ENCODE assay signal across 32 cellular contexts in genomic region chr9:89029788-89030187, GRCh38. TPM values are rescaled to one million over a fixed set of nuclear protein-coding genes. Genes with fewer than 3 reads are reported as not detected.
"Had no signal": no experiment of that assay in that cellular context is flagged by ENCODE, and none has a peak within 500 bp of the region (broad histone marks: within the 10 kb centered on the region; RNA-seq: fewer than 3 reads in every experiment).

No MANE protein-coding gene starts in this region.

- ATAC-seq: activated CD8-positive, alpha-beta T cell treated with anti-CD3 and anti-CD28 coated beads for 36 hours; activated naive CD8-positive, alpha-beta T cell treated with anti-CD3 and anti-CD28 coated beads, Interleukin-2, amount 50 U/mL, for 24 hours; activated T-cell treated with anti-CD3 and anti-CD28 coated beads, Interleukin-2, amount 50 U/mL, for 4 hours; activated T-cell treated with anti-CD3 and anti-CD28 coated beads, Interleukin-2, amount 50 U/mL, for 72 hours; activated T-helper 17 cell treated with anti-CD3 and anti-CD28 coated beads, Interleukin-2, amount 50 U/mL, for 72 hours had no signal

- H3K4me1 ChIP-seq: ascending aorta had no signal

- H3K4me3 ChIP-seq: ascending aorta, cardiac muscle cell had no signal

- H3K27me3 ChIP-seq: ascending aorta, cardiac muscle cell had no signal

- H3K27ac ChIP-seq: ascending aorta, cardiac muscle cell, VCaP had no signal

- H3K36me3 ChIP-seq: ascending aorta, cardiac muscle cell had no signal

- FAIRE-seq: bronchial epithelial cell, TTC549 had no signal

- DNase-seq: activated B cell treated with CpG ODN at 0.5 μM for 24 hours; activated CD4-positive, alpha-beta memory T cell treated with anti-CD3 and anti-CD28 coated beads for 36 hours; activated CD4-positive, alpha-beta T cell treated with anti-CD3 and anti-CD28 coated beads for 4 hours; activated CD4-positive, alpha-beta T cell treated with anti-CD3 and anti-CD28 coated beads, Interleukin-2, amount 10 ng/mL, durations not matched to agents 24 days and 14 days; activated CD4-positive, alpha-beta T cell treated with anti-CD3 and anti-CD28 coated beads, Interleukin-2, amount 50 U/mL, for 1 hour; activated CD4-positive, alpha-beta T cell treated with anti-CD3 and anti-CD28 coated beads, Interleukin-2, amount 50 U/mL, for 4 hours; activated CD4-positive, CD25-positive, alpha-beta regulatory T cell treated with anti-CD3 and anti-CD28 coated beads, Interleukin-2, amount 50 U/mL, for 72 hours; activated CD8-positive, alpha-beta memory T cell treated with anti-CD3 and anti-CD28 coated beads, Interleukin-2, amount 50 U/mL, for 4 hours; activated CD8-positive, alpha-beta T cell treated with anti-CD3 and anti-CD28 coated beads for 36 hours; activated effector memory CD4-positive, alpha-beta T cell treated with anti-CD3 and anti-CD28 coated beads, Interleukin-2, amount 50 U/mL, for 16 hours; activated gamma-delta T cell treated with Interleukin-2 at 50 U/mL for 16 hours; activated naive CD4-positive, alpha-beta T cell; activated naive CD4-positive, alpha-beta T cell treated with anti-CD3 and anti-CD28 coated beads, Interleukin-2, amount 10 ng/mL, durations not matched to agents 7 days and 5 days; activated naive CD8-positive, alpha-beta T cell treated with anti-CD3 and anti-CD28 coated beads, Interleukin-2, amount 10 ng/mL, durations not matched to agents 7 days and 5 days; activated naive CD8-positive, alpha-beta T cell treated with anti-CD3 and anti-CD28 coated beads, Interleukin-2, amount 50 U/mL, for 24 hours; activated T-cell treated with anti-CD3 and anti-CD28 coated beads for 4 hours; activated T-cell treated with anti-CD3 and anti-CD28 coated beads, Interleukin-2, amount 50 U/mL, for 1 hour; activated T-cell treated with anti-CD3 and anti-CD28 coated beads, Interleukin-2, amount 50 U/mL, for 4 hours; activated T-cell treated with anti-CD3 and anti-CD28 coated beads, Interleukin-2, amount 50 U/mL, for 72 hours; amygdala; anterior cingulate cortex; caudate nucleus; cerebellar nuclear complex; T-helper 1 cell; T-helper 2 cell; T-helper 9 cell had no signal

RNA-seq across cellular contexts. Expression of gene S1PR3, which starts 38.5 kb away (rescaled TPM):
- total RNA-seq: activated B cell treated with CpG ODN at 0.5 μM for 24 hours; activated T-helper 17 cell treated with anti-CD3 and anti-CD28 coated beads, Interleukin-2, amount 50 U/mL, for 72 hours had no signal
